ENCODE assay signal across 1 cellular context in the genomic region with DNA sequence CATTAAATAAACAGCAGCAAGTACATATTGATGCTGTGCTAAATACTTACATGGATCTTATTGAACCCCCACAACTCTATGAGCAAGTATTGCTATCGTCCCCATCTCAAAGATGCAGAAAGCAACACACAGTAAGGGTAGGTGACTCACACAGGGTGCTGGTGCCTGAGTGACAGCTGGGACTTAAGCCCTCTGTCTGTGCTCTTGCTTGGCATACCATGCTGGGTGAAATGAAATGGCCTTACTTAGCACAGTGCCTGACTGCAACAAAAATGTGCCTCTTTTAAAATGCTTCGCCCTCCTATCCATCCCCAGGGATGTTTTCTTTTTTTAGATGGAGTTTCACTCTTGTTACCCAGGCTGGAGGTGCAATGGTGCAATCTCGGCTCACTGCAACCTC.
TF ChIP-seq lines count a peak whose summit lies in the region.

No MANE protein-coding gene starts in this region.

TF ChIP-seq in K562, 482 proteins besides CTCF, POLR2A, EP300 and RAD21:
- TF ChIP-seq, protein P1, sequence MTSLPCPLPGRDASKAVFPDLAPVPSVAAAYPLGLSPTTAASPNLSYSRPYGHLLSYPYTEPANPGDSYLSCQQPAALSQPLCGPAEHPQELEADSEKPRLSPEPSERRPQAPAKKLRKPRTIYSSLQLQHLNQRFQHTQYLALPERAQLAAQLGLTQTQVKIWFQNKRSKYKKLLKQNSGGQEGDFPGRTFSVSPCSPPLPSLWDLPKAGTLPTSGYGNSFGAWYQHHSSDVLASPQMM (CRISPR knock-in tag; IDR thresholded peaks at IDR 0.05) = no peak
- TF ChIP-seq, protein P2, sequence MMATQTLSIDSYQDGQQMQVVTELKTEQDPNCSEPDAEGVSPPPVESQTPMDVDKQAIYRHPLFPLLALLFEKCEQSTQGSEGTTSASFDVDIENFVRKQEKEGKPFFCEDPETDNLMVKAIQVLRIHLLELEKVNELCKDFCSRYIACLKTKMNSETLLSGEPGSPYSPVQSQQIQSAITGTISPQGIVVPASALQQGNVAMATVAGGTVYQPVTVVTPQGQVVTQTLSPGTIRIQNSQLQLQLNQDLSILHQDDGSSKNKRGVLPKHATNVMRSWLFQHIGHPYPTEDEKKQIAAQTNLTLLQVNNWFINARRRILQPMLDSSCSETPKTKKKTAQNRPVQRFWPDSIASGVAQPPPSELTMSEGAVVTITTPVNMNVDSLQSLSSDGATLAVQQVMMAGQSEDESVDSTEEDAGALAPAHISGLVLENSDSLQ (IDR thresholded peaks at IDR 0.05) = peak; percentile 73
- TF ChIP-seq, protein P3, sequence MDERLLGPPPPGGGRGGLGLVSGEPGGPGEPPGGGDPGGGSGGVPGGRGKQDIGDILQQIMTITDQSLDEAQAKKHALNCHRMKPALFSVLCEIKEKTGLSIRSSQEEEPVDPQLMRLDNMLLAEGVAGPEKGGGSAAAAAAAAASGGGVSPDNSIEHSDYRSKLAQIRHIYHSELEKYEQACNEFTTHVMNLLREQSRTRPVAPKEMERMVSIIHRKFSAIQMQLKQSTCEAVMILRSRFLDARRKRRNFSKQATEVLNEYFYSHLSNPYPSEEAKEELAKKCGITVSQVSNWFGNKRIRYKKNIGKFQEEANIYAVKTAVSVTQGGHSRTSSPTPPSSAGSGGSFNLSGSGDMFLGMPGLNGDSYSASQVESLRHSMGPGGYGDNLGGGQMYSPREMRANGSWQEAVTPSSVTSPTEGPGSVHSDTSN (CRISPR knock-in tag; IDR thresholded peaks at IDR 0.05; ENCODE audit: low read depth) = peak; percentile 27; the same call in 1 of the 2 replicates
- TF ChIP-seq, protein P3 (tag; conservative IDR thresholded peaks at IDR 0.05; ENCODE audit: low read depth) = no peak
- no peak for TF ChIP-seq ZFX (CRISPR knock-in tag; IDR thresholded peaks at IDR 0.05)
